ENCODE assay signal across 20 cellular contexts in the genomic region with DNA sequence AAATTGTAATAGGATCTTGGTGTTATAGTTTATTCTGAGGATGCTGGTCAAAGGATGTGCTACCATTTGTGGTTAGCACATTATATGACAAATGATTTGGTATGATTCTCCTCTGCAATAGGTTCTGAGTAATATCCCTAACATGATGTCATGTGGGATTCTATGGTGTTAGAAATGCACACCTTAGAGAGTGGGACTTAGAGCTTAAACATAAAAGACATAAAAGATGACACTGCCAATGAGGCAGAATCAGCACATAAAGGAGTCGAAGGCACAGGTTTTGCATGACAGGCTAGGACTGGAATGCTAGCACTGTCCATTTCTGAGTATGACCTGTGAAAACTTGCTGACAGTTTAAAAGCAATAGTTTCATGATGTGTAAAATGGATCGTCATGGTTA.
"Had no signal": no experiment of that assay in that cellular context is flagged by ENCODE, and none has a peak within 500 bp of the region (broad histone marks: within the 10 kb centered on the region; RNA-seq: fewer than 3 reads in every experiment).

No MANE protein-coding gene starts in this region.

- H3K27me3 ChIP-seq: adrenal gland, breast epithelium, esophagus muscularis mucosa, ovary, upper lobe of left lung had no signal

- H3K27ac Mint-ChIP-seq: activated naive CD4-positive, alpha-beta T cell treated with anti-CD3 and anti-CD28 coated beads, Interleukin-2, amount 10 ng/mL, durations not matched to agents 7 days and 5 days; naive thymus-derived CD4-positive, alpha-beta T cell; T-cell had no signal

- H3K4me3 ChIP-seq: adrenal gland, breast epithelium, esophagus muscularis mucosa, ovary, psoas muscle, thoracic aorta, upper lobe of left lung had no signal

- H3K4me3 Mint-ChIP-seq: activated naive CD4-positive, alpha-beta T cell treated with anti-CD3 and anti-CD28 coated beads, Interleukin-2, amount 10 ng/mL, durations not matched to agents 7 days and 5 days; naive thymus-derived CD4-positive, alpha-beta T cell; T-cell had no signal

- H3K9me3 ChIP-seq: adrenal gland, breast epithelium, esophagus muscularis mucosa, ovary, psoas muscle, thoracic aorta, upper lobe of left lung had no signal

- H3K36me3 ChIP-seq: adrenal gland, breast epithelium, esophagus muscularis mucosa, ovary, thoracic aorta had no signal

- H3K4me1 ChIP-seq: breast epithelium, esophagus muscularis mucosa, psoas muscle had no signal

- H3K27me3 Mint-ChIP-seq: T-cell had no signal

- H3K27ac ChIP-seq: adrenal gland, breast epithelium, esophagus muscularis mucosa, ovary, psoas muscle, thoracic aorta, upper lobe of left lung had no signal

- ATAC-seq: left cardiac atrium; naive thymus-derived CD4-positive, alpha-beta T cell; psoas muscle; right cardiac atrium; T-cell had no signal

- H3K9me3 Mint-ChIP-seq: activated naive CD4-positive, alpha-beta T cell treated with anti-CD3 and anti-CD28 coated beads, Interleukin-2, amount 10 ng/mL, durations not matched to agents 7 days and 5 days; T-cell had no signal

- DNase-seq: activated naive CD4-positive, alpha-beta T cell treated with anti-CD3 and anti-CD28 coated beads, Interleukin-2, amount 10 ng/mL, durations not matched to agents 7 days and 5 days; activated T-cell treated with anti-CD3 and anti-CD28 coated beads, Interleukin-2, amount 50 U/mL, for 1 hour; adrenal gland; cerebellar nuclear complex; cortex of kidney; left cardiac atrium; mesendoderm; naive thymus-derived CD4-positive, alpha-beta T cell; ovary; psoas muscle; right cardiac atrium; small intestine; stimulated activated CD4-positive, alpha-beta T cell treated with anti-CD3 and anti-CD28 coated beads, Interleukin-15, amount 100 ng/mL, for 24 hours; stimulated activated CD4-positive, alpha-beta T cell treated with anti-CD3 and anti-CD28 coated beads, Interleukin-2, amount 100 ng/mL, for 48 hours; T-cell; T-helper 9 cell; upper lobe of left lung had no signal
